In the genomic region with DNA sequence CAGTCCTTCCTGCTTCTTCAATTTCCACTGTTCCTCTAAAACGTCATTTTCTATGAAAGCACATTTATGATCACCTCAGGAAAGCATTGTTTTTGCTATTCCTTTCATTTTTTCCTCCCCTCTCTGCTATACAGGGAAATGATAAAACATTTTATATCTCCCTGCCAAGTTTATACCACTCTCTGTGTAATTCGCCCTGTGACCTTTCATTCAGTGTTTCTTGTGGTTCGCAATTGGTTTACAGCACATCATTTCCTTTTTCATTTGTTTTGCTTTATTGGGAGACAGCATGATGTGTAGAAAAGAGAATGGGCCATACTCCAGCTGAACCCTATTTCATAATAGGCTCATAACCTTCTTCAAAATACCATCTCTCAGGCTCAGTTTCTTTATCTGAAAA, we compare ENCODE assay signal across 18 cellular contexts.
DNase-seq lines count a peak whose midpoint lies in the region; ATAC-seq and TF ChIP-seq lines count a peak whose summit lies in the region.
"Had no signal": no experiment of that assay in that cellular context is flagged by ENCODE, and none has a peak within 500 bp of the region (broad histone marks: within the 10 kb centered on the region; RNA-seq: fewer than 3 reads in every experiment).

No MANE protein-coding gene starts in this region.

- no peak for TF ChIP-seq POLR2A in Peyer's patch (IDR thresholded peaks at IDR 0.05)

- H3K27me3 ChIP-seq in right atrium auricular region: no peaks in the 10 kb centered on the region
- no peaks in the 10 kb centered on the region for H3K27me3 ChIP-seq in Peyer's patch
- H3K27me3 ChIP-seq: esophagus muscularis mucosa had no signal

- H3K27me3 Mint-ChIP-seq in HFFc6 (ENCODE audit: insufficient read depth): no peaks in the 10 kb centered on the region

- no peak for TF ChIP-seq CTCF in right atrium auricular region (IDR thresholded peaks at IDR 0.05)
- peak in 1 of 6 experiments; percentile 3 for TF ChIP-seq CTCF in Peyer's patch (IDR thresholded peaks at IDR 0.05)
- TF ChIP-seq CTCF in HFFc6 (IDR thresholded peaks at IDR 0.05): no peak

- H3K4me3 ChIP-seq in right atrium auricular region (no peak overlapping the region), Peyer's patch (no peak overlapping the region)
- H3K4me3 ChIP-seq: esophagus muscularis mucosa, GM23338, prostate gland had no signal

- H3K4me1 ChIP-seq in right atrium auricular region (no peaks in the 10 kb centered on the region), Peyer's patch (peaks cover 0 to 5% (median 2%) of the 10 kb centered on the region in 4 donors)
- H3K4me1 ChIP-seq: prostate gland had no signal

- H3K36me3 ChIP-seq in right atrium auricular region (no peaks in the 10 kb centered on the region), Peyer's patch (no peaks in the 10 kb centered on the region)
- H3K36me3 ChIP-seq: esophagus muscularis mucosa, prostate gland had no signal

- DNase-seq in ELR (ENCODE audit: low read depth) (peak; percentile 43), fibroblast of gingiva (ENCODE audit: low read depth) (peak; percentile 49), pulmonary artery endothelial cell (ENCODE audit: low read depth, low spot score) (peak; percentile 86), right atrium auricular region (ENCODE audit: low spot score) (no peak), Peyer's patch (no peak), HFFc6 (no peak)
- DNase-seq in stimulated activated CD4-positive, alpha-beta T cell treated with anti-CD3 and anti-CD28 coated beads, Interleukin-2, amount 100 ng/mL, for 48 hours: no peak
- DNase-seq: activated gamma-delta T cell treated with Interleukin-2 at 50 U/mL for 16 hours; CD4-positive, alpha-beta memory T cell; GF-D8; KG1; NCI-H187; stimulated activated CD4-positive, alpha-beta T cell treated with anti-CD3 and anti-CD28 coated beads, Interleukin-4, amount 100 ng/mL, for 4 hours; stimulated activated naive CD4-positive, alpha-beta T cell had no signal

- H3K27ac ChIP-seq in right atrium auricular region (no peak overlapping the region), Peyer's patch (peak overlapping the region in 2 of 4 donors; percentile 20 to 60)
- H3K27ac ChIP-seq: esophagus muscularis mucosa, prostate gland had no signal

- no peaks in the 10 kb centered on the region for H3K9me3 Mint-ChIP-seq in HFFc6
- H3K9me3 Mint-ChIP-seq: CD4-positive, alpha-beta memory T cell; GM23338 had no signal

- H3K36me3 Mint-ChIP-seq in HFFc6 (ENCODE audit: low read depth): no peaks in the 10 kb centered on the region
- H3K36me3 Mint-ChIP-seq: CD4-positive, alpha-beta memory T cell had no signal

- no peak overlapping the region; the same call in 1 of the 2 replicates for H3K27ac Mint-ChIP-seq in HFFc6
- H3K27ac Mint-ChIP-seq: CD4-positive, alpha-beta memory T cell; GM23338 had no signal

- no peaks in the 10 kb centered on the region for H3K9me3 ChIP-seq in right atrium auricular region
- no peaks in the 10 kb centered on the region for H3K9me3 ChIP-seq in Peyer's patch
- H3K9me3 ChIP-seq: esophagus muscularis mucosa, prostate gland had no signal

- no peak overlapping the region for H3K4me3 Mint-ChIP-seq in HFFc6
- H3K4me3 Mint-ChIP-seq: CD4-positive, alpha-beta memory T cell; GM23338 had no signal

- H3K4me1 Mint-ChIP-seq in HFFc6 (ENCODE audit: low read depth): peaks cover 34% of the 10 kb centered on the region
- H3K4me1 Mint-ChIP-seq: CD4-positive, alpha-beta memory T cell had no signal

- peak; percentile 28; the same call in 1 of the 3 replicates for ATAC-seq in SK-N-SH treated with all-trans-retinoic acid at 6 μM for 48 hours
- ATAC-seq: GM23338 had no signal

TF ChIP-seq in SK-N-SH treated with all-trans-retinoic acid at 6 μM for 48 hours, 23 proteins besides CTCF, POLR2A, EP300 and RAD21:
- TF ChIP-seq, protein P1, sequence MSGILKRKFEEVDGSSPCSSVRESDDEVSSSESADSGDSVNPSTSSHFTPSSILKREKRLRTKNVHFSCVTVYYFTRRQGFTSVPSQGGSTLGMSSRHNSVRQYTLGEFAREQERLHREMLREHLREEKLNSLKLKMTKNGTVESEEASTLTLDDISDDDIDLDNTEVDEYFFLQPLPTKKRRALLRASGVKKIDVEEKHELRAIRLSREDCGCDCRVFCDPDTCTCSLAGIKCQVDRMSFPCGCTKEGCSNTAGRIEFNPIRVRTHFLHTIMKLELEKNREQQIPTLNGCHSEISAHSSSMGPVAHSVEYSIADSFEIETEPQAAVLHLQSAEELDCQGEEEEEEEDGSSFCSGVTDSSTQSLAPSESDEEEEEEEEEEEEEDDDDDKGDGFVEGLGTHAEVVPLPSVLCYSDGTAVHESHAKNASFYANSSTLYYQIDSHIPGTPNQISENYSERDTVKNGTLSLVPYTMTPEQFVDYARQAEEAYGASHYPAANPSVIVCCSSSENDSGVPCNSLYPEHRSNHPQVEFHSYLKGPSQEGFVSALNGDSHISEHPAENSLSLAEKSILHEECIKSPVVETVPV (CRISPR knock-in tag; IDR thresholded peaks at IDR 0.05): no peak
- no peak for TF ChIP-seq RARB (CRISPR knock-in tag; IDR thresholded peaks at IDR 0.05)
TF ChIP-seq in SK-N-SH treated with all-trans-retinoic acid at 6 μM for 48 hours: peak in this region for 0.

Comparison
In these comparisons a context has a peak if more than half of its experiments do, and no peak if none do; other contexts are left out.
1. DNase-seq: peak in ELR (single experiment), fibroblast of gingiva (single experiment) and pulmonary artery endothelial cell (single experiment); none in right atrium auricular region (single experiment), stimulated activated CD4-positive, alpha-beta T cell treated with anti-CD3 and anti-CD28 coated beads, Interleukin-2, amount 100 ng/mL, for 48 hours (0 of 2), Peyer's patch (0 of 3) and HFFc6 (single experiment).